1 cellular context compared by ENCODE assay signal in the genomic region with DNA sequence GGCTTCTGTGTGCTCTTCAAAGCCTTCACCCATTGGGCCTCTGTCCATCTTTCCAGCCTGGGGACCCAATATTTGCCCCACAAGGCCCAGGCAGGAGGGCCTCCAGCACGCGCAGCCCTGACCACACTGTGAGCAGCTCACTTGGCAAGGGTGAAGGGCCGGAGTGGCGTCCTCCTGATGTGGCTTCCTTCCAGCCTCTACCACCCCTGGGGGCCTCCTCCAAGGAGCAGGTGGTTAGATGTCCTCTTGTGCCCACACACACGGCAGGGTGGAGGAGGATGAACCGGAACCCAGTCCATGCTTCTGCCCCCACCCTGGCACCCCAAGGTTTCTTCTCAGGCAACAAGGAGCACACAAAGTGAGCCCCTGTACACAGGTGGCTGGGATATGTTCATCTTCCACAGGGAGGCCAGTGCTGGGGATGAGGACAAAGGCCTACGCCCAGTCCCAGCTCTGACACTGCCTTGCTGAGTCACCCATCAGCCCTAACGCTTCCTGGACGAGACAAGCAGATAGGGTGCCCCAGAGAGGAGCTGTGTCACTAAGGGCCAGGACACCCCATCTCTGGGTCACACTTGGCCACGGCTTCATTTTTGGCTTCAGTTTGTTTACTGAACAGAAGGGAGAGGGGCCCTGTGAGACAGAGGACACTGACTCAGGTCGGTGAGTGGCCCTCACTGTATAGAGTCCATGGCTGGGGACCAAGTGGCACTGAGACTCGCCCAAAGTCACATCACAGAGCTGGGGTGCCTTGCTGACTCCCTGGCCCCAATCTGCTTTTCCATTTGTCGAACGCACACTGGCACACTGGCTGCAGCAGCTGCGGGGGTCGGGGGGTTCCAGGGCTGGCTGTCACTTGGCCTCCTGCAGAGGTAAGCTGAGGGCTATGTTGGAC.
A peak's percentile ranks its signal among the peaks of the same experiment; 100 is the strongest.
TF ChIP-seq lines count a peak whose summit lies in the region.

No MANE protein-coding gene starts in this region.

TF ChIP-seq in K562, 482 proteins besides CTCF, POLR2A, EP300 and RAD21 (continued from another document and continues in another):
- no peak for TF ChIP-seq NONO (IDR thresholded peaks at IDR 0.05; ENCODE audit: low read depth in 2 of 2, low read length in 1 of 2)
- peak; percentile 61 for TF ChIP-seq CREM (IDR thresholded peaks at IDR 0.05; ENCODE audit: low read depth)
- no peak for TF ChIP-seq SAP30 (IDR thresholded peaks at IDR 0.05; ENCODE audit: borderline replicate concordance, insufficient read depth, low read depth, low read length, poor library complexity, severe bottlenecking)
- TF ChIP-seq, protein P1, sequence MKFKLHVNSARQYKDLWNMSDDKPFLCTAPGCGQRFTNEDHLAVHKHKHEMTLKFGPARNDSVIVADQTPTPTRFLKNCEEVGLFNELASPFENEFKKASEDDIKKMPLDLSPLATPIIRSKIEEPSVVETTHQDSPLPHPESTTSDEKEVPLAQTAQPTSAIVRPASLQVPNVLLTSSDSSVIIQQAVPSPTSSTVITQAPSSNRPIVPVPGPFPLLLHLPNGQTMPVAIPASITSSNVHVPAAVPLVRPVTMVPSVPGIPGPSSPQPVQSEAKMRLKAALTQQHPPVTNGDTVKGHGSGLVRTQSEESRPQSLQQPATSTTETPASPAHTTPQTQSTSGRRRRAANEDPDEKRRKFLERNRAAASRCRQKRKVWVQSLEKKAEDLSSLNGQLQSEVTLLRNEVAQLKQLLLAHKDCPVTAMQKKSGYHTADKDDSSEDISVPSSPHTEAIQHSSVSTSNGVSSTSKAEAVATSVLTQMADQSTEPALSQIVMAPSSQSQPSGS (CRISPR knock-in tag; IDR thresholded peaks at IDR 0.05), result no peak
- TF ChIP-seq BRD4 (IDR thresholded peaks at IDR 0.05), result no peak
- no peak for TF ChIP-seq CEBPG (CRISPR knock-in tag; IDR thresholded peaks at IDR 0.05)
- no peak for TF ChIP-seq CEBPG (tag; conservative IDR thresholded peaks at IDR 0.05 in 1 of 2, IDR thresholded peaks at IDR 0.05 in 1 of 2)
- TF ChIP-seq ZNF778 (CRISPR knock-in tag; IDR thresholded peaks at IDR 0.05), result no peak
- no peak for TF ChIP-seq ZNF717 (CRISPR knock-in tag; IDR thresholded peaks at IDR 0.05)
- no peak for TF ChIP-seq ZNF551 (CRISPR knock-in tag; IDR thresholded peaks at IDR 0.05)
- TF ChIP-seq RFX1 (IDR thresholded peaks at IDR 0.05), result no peak
- TF ChIP-seq SMC3 (conservative IDR thresholded peaks at IDR 0.05; ENCODE audit: insufficient read depth, low read depth, low read length), result no peak
- TF ChIP-seq, protein P2, sequence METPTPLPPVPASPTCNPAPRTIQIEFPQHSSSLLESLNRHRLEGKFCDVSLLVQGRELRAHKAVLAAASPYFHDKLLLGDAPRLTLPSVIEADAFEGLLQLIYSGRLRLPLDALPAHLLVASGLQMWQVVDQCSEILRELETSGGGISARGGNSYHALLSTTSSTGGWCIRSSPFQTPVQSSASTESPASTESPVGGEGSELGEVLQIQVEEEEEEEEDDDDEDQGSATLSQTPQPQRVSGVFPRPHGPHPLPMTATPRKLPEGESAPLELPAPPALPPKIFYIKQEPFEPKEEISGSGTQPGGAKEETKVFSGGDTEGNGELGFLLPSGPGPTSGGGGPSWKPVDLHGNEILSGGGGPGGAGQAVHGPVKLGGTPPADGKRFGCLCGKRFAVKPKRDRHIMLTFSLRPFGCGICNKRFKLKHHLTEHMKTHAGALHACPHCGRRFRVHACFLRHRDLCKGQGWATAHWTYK (CRISPR knock-in tag; IDR thresholded peaks at IDR 0.05), result peak; percentile 29; the same call in 1 of the 2 replicates
- TF ChIP-seq, protein P3, sequence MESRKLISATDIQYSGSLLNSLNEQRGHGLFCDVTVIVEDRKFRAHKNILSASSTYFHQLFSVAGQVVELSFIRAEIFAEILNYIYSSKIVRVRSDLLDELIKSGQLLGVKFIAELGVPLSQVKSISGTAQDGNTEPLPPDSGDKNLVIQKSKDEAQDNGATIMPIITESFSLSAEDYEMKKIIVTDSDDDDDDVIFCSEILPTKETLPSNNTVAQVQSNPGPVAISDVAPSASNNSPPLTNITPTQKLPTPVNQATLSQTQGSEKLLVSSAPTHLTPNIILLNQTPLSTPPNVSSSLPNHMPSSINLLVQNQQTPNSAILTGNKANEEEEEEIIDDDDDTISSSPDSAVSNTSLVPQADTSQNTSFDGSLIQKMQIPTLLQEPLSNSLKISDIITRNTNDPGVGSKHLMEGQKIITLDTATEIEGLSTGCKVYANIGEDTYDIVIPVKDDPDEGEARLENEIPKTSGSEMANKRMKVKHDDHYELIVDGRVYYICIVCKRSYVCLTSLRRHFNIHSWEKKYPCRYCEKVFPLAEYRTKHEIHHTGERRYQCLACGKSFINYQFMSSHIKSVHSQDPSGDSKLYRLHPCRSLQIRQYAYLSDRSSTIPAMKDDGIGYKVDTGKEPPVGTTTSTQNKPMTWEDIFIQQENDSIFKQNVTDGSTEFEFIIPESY (CRISPR knock-in tag; IDR thresholded peaks at IDR 0.05), result no peak
- TF ChIP-seq ZNF561 (CRISPR knock-in tag; conservative IDR thresholded peaks at IDR 0.05), result no peak
- no peak for TF ChIP-seq PTRF (tag; IDR thresholded peaks at IDR 0.05)
- no peak for TF ChIP-seq RBM14 (IDR thresholded peaks at IDR 0.05; ENCODE audit: borderline replicate concordance, insufficient read depth, low read depth, low read length)
- TF ChIP-seq NFATC3 (IDR thresholded peaks at IDR 0.05), result no peak
- TF ChIP-seq CBX3 (IDR thresholded peaks at IDR 0.05; ENCODE audit: borderline replicate concordance in 1 of 2, low read length in 2 of 2), result no peak
- TF ChIP-seq PHF8 (IDR thresholded peaks at IDR 0.05; ENCODE audit: borderline replicate concordance, low read length), result peak; percentile 10; the same call in 1 of the 2 replicates
- TF ChIP-seq ZBTB1 (CRISPR knock-in tag; IDR thresholded peaks at IDR 0.05; ENCODE audit: borderline replicate concordance, low read depth), result no peak
- TF ChIP-seq GATAD2A (IDR thresholded peaks at IDR 0.05), result no peak
- peak; percentile 44; the same call in 1 of the 2 replicates for TF ChIP-seq SMARCC2 (IDR thresholded peaks at IDR 0.05; ENCODE audit: low read depth)
- TF ChIP-seq HIVEP1 (CRISPR knock-in tag; IDR thresholded peaks at IDR 0.05), result 0 out of 2 replicates have a peak, but pooled peaks have one; percentile 46
- peak; percentile 58 for TF ChIP-seq MEIS2 (IDR thresholded peaks at IDR 0.05; ENCODE audit: partially characterized antibody)
- no peak for TF ChIP-seq RAD51 (IDR thresholded peaks at IDR 0.05; ENCODE audit: borderline replicate concordance, low read depth)
- peak; percentile 98 for TF ChIP-seq NFE2 (IDR thresholded peaks at IDR 0.05; ENCODE audit: low read depth)
- no peak for TF ChIP-seq ZKSCAN3 (CRISPR knock-in tag; IDR thresholded peaks at IDR 0.05)
- TF ChIP-seq, protein P4, sequence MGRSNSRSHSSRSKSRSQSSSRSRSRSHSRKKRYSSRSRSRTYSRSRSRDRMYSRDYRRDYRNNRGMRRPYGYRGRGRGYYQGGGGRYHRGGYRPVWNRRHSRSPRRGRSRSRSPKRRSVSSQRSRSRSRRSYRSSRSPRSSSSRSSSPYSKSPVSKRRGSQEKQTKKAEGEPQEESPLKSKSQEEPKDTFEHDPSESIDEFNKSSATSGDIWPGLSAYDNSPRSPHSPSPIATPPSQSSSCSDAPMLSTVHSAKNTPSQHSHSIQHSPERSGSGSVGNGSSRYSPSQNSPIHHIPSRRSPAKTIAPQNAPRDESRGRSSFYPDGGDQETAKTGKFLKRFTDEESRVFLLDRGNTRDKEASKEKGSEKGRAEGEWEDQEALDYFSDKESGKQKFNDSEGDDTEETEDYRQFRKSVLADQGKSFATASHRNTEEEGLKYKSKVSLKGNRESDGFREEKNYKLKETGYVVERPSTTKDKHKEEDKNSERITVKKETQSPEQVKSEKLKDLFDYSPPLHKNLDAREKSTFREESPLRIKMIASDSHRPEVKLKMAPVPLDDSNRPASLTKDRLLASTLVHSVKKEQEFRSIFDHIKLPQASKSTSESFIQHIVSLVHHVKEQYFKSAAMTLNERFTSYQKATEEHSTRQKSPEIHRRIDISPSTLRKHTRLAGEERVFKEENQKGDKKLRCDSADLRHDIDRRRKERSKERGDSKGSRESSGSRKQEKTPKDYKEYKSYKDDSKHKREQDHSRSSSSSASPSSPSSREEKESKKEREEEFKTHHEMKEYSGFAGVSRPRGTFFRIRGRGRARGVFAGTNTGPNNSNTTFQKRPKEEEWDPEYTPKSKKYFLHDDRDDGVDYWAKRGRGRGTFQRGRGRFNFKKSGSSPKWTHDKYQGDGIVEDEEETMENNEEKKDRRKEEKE (IDR thresholded peaks at IDR 0.05; ENCODE audit: borderline replicate concordance in 1 of 2, control insufficient read depth in 1 of 2, low read depth in 2 of 2, low read length in 1 of 2), result no peak
- peak; percentile 89 for TF ChIP-seq JUND (IDR thresholded peaks at IDR 0.05; ENCODE audit: borderline replicate concordance, low read depth, low read length)
- TF ChIP-seq JUND (tag; IDR thresholded peaks at IDR 0.05; ENCODE audit: borderline replicate concordance, low read depth, low read length), result peak; percentile 88; the same call in 1 of the 3 replicates
- no peak for TF ChIP-seq PRPF4 (IDR thresholded peaks at IDR 0.05; ENCODE audit: insufficient read depth, low read depth, low read length, poor library complexity, severe bottlenecking)
- TF ChIP-seq, protein P5, sequence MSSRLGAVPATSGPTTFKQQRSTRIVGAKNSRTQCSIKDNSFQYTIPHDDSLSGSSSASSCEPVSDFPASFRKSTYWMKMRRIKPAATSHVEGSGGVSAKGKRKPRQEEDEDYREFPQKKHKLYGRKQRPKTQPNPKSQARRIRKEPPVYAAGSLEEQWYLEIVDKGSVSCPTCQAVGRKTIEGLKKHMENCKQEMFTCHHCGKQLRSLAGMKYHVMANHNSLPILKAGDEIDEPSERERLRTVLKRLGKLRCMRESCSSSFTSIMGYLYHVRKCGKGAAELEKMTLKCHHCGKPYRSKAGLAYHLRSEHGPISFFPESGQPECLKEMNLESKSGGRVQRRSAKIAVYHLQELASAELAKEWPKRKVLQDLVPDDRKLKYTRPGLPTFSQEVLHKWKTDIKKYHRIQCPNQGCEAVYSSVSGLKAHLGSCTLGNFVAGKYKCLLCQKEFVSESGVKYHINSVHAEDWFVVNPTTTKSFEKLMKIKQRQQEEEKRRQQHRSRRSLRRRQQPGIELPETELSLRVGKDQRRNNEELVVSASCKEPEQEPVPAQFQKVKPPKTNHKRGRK (tag; IDR thresholded peaks at IDR 0.05), result no peak
- TF ChIP-seq BMI1 (IDR thresholded peaks at IDR 0.05; ENCODE audit: low read length), result no peak
- TF ChIP-seq, protein P6, sequence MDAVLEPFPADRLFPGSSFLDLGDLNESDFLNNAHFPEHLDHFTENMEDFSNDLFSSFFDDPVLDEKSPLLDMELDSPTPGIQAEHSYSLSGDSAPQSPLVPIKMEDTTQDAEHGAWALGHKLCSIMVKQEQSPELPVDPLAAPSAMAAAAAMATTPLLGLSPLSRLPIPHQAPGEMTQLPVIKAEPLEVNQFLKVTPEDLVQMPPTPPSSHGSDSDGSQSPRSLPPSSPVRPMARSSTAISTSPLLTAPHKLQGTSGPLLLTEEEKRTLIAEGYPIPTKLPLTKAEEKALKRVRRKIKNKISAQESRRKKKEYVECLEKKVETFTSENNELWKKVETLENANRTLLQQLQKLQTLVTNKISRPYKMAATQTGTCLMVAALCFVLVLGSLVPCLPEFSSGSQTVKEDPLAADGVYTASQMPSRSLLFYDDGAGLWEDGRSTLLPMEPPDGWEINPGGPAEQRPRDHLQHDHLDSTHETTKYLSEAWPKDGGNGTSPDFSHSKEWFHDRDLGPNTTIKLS (IDR thresholded peaks at IDR 0.05; ENCODE audit: borderline replicate concordance, low read depth), result no peak
- TF ChIP-seq SMARCA4 (IDR thresholded peaks at IDR 0.05), result peak; percentile 64
- TF ChIP-seq, protein P7, sequence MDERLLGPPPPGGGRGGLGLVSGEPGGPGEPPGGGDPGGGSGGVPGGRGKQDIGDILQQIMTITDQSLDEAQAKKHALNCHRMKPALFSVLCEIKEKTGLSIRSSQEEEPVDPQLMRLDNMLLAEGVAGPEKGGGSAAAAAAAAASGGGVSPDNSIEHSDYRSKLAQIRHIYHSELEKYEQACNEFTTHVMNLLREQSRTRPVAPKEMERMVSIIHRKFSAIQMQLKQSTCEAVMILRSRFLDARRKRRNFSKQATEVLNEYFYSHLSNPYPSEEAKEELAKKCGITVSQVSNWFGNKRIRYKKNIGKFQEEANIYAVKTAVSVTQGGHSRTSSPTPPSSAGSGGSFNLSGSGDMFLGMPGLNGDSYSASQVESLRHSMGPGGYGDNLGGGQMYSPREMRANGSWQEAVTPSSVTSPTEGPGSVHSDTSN (CRISPR knock-in tag; IDR thresholded peaks at IDR 0.05; ENCODE audit: low read depth), result no peak
- TF ChIP-seq, protein P7 (tag; conservative IDR thresholded peaks at IDR 0.05; ENCODE audit: low read depth), result no peak; the same call in 1 of the 2 replicates
- TF ChIP-seq HDAC6 (IDR thresholded peaks at IDR 0.05; ENCODE audit: low read depth, low read length), result no peak
- no peak for TF ChIP-seq ZNF586 (CRISPR knock-in tag; conservative IDR thresholded peaks at IDR 0.05)
- no peak for TF ChIP-seq ZNF3 (CRISPR knock-in tag; IDR thresholded peaks at IDR 0.05)
- no peak for TF ChIP-seq OTX1 (CRISPR knock-in tag; IDR thresholded peaks at IDR 0.05)
- TF ChIP-seq SRSF9 (IDR thresholded peaks at IDR 0.05; ENCODE audit: borderline replicate concordance, low read depth, low read length), result no peak
- no peak for TF ChIP-seq NFXL1 (CRISPR knock-in tag; IDR thresholded peaks at IDR 0.05)
- TF ChIP-seq, protein P8, sequence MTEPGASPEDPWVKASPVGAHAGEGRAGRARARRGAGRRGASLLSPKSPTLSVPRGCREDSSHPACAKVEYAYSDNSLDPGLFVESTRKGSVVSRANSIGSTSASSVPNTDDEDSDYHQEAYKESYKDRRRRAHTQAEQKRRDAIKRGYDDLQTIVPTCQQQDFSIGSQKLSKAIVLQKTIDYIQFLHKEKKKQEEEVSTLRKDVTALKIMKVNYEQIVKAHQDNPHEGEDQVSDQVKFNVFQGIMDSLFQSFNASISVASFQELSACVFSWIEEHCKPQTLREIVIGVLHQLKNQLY (CRISPR knock-in tag; conservative IDR thresholded peaks at IDR 0.05), result no peak
- no peak for TF ChIP-seq PPARD (CRISPR knock-in tag; IDR thresholded peaks at IDR 0.05)
- peak; percentile 33; the same call in 1 of the 2 replicates for TF ChIP-seq NCOA1 (IDR thresholded peaks at IDR 0.05; ENCODE audit: low read depth)
